In the genomic region with DNA sequence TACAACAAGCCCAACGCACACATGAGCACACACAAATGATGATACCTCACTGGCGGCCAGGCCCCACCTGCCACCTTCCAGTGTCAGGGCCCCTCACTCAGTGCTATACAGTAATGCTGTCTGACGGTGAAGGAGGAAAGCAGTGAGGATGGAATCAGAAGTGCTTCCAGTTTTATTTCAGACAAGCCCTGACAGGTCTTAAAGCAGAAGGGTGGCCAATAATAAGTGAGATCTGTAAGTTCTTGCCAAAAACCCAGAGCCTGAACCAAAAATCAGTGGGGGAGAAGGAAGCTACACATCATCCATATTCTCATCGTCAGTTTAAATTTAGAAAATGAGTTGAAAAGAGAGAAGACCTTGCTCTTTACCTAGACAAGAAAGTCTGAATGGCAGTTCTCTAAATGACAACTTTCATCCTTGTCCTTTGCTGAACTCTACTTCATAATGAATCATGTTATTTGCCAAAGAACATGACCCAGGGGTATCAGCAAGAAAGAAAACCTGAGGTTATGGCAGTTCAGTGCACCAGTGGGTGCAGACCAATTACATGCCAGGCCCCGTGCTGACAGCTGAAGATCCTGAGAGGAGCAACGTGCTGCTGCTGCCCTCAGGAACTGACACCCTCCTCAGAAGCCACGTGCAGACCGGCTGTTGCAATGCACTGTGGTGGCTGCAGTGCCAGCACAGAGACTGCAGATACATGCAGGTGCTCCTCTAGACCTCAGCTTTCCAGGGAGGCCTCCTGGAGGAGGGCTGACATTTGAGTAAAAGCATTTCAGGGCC, we compare ENCODE assay signal across 1 cellular context.
TF ChIP-seq lines count a peak whose summit lies in the region.

No MANE protein-coding gene starts in this region.

TF ChIP-seq in SK-N-SH, 30 proteins besides CTCF, POLR2A, EP300 and RAD21 (continued from another document):
- no peak for TF ChIP-seq FOSL2 (IDR thresholded peaks at IDR 0.05; ENCODE audit: borderline replicate concordance, low read depth)
